9 cellular contexts compared by ENCODE assay signal in the genomic region with DNA sequence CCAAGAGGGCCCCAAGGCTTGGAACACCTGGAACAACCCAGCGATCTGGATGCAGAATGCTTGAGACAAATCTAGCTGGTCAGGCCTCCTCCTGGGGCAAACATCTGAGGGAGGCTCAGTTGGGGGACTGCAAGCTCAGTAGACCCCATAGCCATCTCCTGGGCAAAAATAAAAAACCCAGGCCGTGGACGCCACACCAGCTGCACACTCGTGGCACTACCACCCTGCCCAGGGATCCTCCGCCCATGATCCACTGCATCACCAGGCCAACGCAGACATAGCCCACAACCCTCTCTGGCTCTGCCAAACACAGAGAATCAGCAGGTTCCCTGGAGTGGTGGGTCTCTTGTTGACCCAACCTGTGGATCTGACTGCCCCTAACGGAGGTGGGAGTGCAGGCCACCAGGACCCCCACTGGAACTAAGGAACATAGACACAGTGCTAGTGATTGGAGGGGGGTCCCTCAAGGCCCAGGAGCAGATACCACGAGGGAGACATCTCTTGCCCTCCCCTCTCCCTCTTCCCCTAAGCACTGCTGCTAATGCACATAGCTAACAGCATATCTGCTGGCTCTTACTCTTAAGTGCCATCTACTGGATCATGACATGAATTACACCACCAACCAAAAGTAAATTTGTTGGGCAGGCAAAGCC.
DNase-seq lines count a peak whose midpoint lies in the region; ATAC-seq, FAIRE-seq and TF ChIP-seq lines count a peak whose summit lies in the region.
"Had no signal": no experiment of that assay in that cellular context is flagged by ENCODE, and none has a peak within 500 bp of the region (broad histone marks: within the 10 kb centered on the region; RNA-seq: fewer than 3 reads in every experiment).

No MANE protein-coding gene starts in this region.

- CTCF ChIA-PET in activated CD4-positive, alpha-beta memory T cell treated with anti-CD3 and anti-CD28 coated beads, Interleukin-2, amount 10 ng/mL, durations not matched to agents 7 days and 5 days (lab: Charles Lee), result interaction anchor here (1.0 to 2.8 kb wide), 6 partner anchors 10 to 116 kb away, joined by 3 to 46 read pairs (median 4); no protein-coding TSS in a partner anchor

- peaks cover 12% of the 10 kb centered on the region for H3K27me3 Mint-ChIP-seq in activated CD4-positive, alpha-beta memory T cell treated with anti-CD3 and anti-CD28 coated beads, Interleukin-2, amount 10 ng/mL, durations not matched to agents 7 days and 5 days

- H3K36me3 Mint-ChIP-seq in activated CD4-positive, alpha-beta memory T cell treated with anti-CD3 and anti-CD28 coated beads, Interleukin-2, amount 10 ng/mL, durations not matched to agents 7 days and 5 days (ENCODE audit: low read depth), result no peaks in the 10 kb centered on the region

- DNase-seq in 8988T (peak; percentile 14), SHP77 (lab: John Stamatoyannopoulos, UW) (peak; percentile 65 to 71), epithelial cell of esophagus (ENCODE audit: low read depth) (peak; percentile 52), middle frontal gyrus (ENCODE audit: extremely low spot score, low spot score) (peak; percentile 13)
- DNase-seq in activated CD4-positive, alpha-beta memory T cell treated with anti-CD3 and anti-CD28 coated beads, Interleukin-2, amount 10 ng/mL, durations not matched to agents 7 days and 5 days, result no peak

- peak; percentile 76 for FAIRE-seq in G401.6 (lab: Jason Lieb, UNC)
- FAIRE-seq: endometrium had no signal

- TF ChIP-seq CTCF in LNCAP (IDR thresholded peaks at IDR 0.05) (peak; percentile 81), epithelial cell of esophagus (IDR thresholded peaks at IDR 0.05; ENCODE audit: insufficient read depth, low read depth, low read length, missing control alignments) (peak; percentile 80)

- POLR2A ChIA-PET in activated CD4-positive, alpha-beta memory T cell treated with anti-CD3 and anti-CD28 coated beads, Interleukin-2, amount 10 ng/mL, durations not matched to agents 7 days and 5 days (lab: Charles Lee), result interaction anchor here (1.2 kb wide), 1 partner anchor 116 kb away, joined by 5 read pairs; no protein-coding TSS in a partner anchor

- no peak overlapping the region for H3K4me3 Mint-ChIP-seq in activated CD4-positive, alpha-beta memory T cell treated with anti-CD3 and anti-CD28 coated beads, Interleukin-2, amount 10 ng/mL, durations not matched to agents 7 days and 5 days

- peaks cover 2% of the 10 kb centered on the region for H3K4me1 Mint-ChIP-seq in activated CD4-positive, alpha-beta memory T cell treated with anti-CD3 and anti-CD28 coated beads, Interleukin-2, amount 10 ng/mL, durations not matched to agents 7 days and 5 days

- ATAC-seq in HG03457 (IDR thresholded peaks at IDR 0.05; ENCODE audit: unreplicated experiment), result no peak

- no peak overlapping the region for H3K4me3 ChIP-seq in epithelial cell of esophagus (ENCODE audit: low read length)

- H3K9me3 Mint-ChIP-seq in activated CD4-positive, alpha-beta memory T cell treated with anti-CD3 and anti-CD28 coated beads, Interleukin-2, amount 10 ng/mL, durations not matched to agents 7 days and 5 days, result no peaks in the 10 kb centered on the region

- no peak overlapping the region for H3K27ac Mint-ChIP-seq in activated CD4-positive, alpha-beta memory T cell treated with anti-CD3 and anti-CD28 coated beads, Interleukin-2, amount 10 ng/mL, durations not matched to agents 7 days and 5 days
